Comparison of ENCODE assay signal across 24 cellular contexts in genomic region chr1:69103213-69103612, GRCh38.
"Had no signal": no experiment of that assay in that cellular context is flagged by ENCODE, and none has a peak within 500 bp of the region (broad histone marks: within the 10 kb centered on the region; RNA-seq: fewer than 3 reads in every experiment).

No MANE protein-coding gene starts in this region.

- ATAC-seq: left colon; left lung; lower lobe of right lung; natural killer cell; right lobe of liver; stimulated activated memory B cell treated with anti-CD40 and anti-IgM and Interleukin-4, amounts not matched to agents 10 μg/mL and 1 μg/mL and 100 μg/mL, for 72 hours; stimulated activated naive CD8-positive, alpha-beta T cell treated with anti-CD3 and anti-CD28 coated beads, Interleukin-15, amount 100 ng/mL, for 72 hours had no signal

- H2AFZ ChIP-seq: hepatocyte, neural progenitor cell had no signal

- H3K36me3 ChIP-seq: left lung, lower lobe of right lung, neural progenitor cell, ovary, right atrium auricular region, right lobe of liver, tibial nerve, uterus had no signal

- DNase-seq: kidney; left colon; left lung; lower lobe of right lung; mesendoderm; naive B cell; natural killer cell; nephron progenitor cell; ovary; right lobe of liver; stimulated activated CD4-positive, alpha-beta T cell treated with anti-CD3 and anti-CD28 coated beads, Interleukin-1b, Interleukin-23, amount 100 ng/mL, for 48 hours; stimulated activated CD4-positive, alpha-beta T cell treated with anti-CD3 and anti-CD28 coated beads, Interleukin-2, amount 100 ng/mL, for 48 hours; stimulated activated CD4-positive, alpha-beta T cell treated with anti-CD3 and anti-CD28 coated beads, Interleukin-4, amount 100 ng/mL, for 4 hours; stimulated activated CD8-positive, alpha-beta memory T cell treated with anti-CD3 and anti-CD28 coated beads, Interleukin-4, amount 100 ng/mL, for 48 hours; stimulated activated naive CD4-positive, alpha-beta T cell treated with Interleukin-2 at 50 U/mL for 16 hours; stimulated activated naive CD8-positive, alpha-beta T cell treated with anti-CD3 and anti-CD28 coated beads, Interleukin-15, amount 100 ng/mL, for 72 hours; substantia nigra; uterus had no signal

- H3K4me3 ChIP-seq: hepatocyte, left lung, lower lobe of right lung, neural progenitor cell, ovary, right atrium auricular region, right lobe of liver, smooth muscle cell, tibial nerve, uterus had no signal

- H3K27ac ChIP-seq: hepatocyte, left lung, lower lobe of right lung, neural progenitor cell, ovary, right atrium auricular region, right lobe of liver, tibial nerve, uterus had no signal

- H3K4me1 ChIP-seq: left lung, lower lobe of right lung, neural progenitor cell, right atrium auricular region, right lobe of liver, tibial nerve, uterus had no signal

- H3K4me2 ChIP-seq: hepatocyte, neural progenitor cell, smooth muscle cell had no signal

- H3K27me3 ChIP-seq: hepatocyte, left lung, neural progenitor cell, ovary, right atrium auricular region, right lobe of liver, tibial nerve, uterus had no signal

- H3K9ac ChIP-seq: neural progenitor cell had no signal

- H3K9me3 ChIP-seq: lower lobe of right lung, ovary, right lobe of liver, uterus had no signal
